Comparison of ENCODE assay signal across 9 cellular contexts in genomic region chr9:105656131-105656921, GRCh38. TPM values are rescaled to one million over a fixed set of nuclear protein-coding genes. Genes with fewer than 3 reads are reported as not detected.
DNase-seq lines count a peak whose midpoint lies in the region; ATAC-seq, FAIRE-seq and TF ChIP-seq lines count a peak whose summit lies in the region.
"Had no signal": no experiment of that assay in that cellular context is flagged by ENCODE, and none has a peak within 500 bp of the region (broad histone marks: within the 10 kb centered on the region; RNA-seq: fewer than 3 reads in every experiment).

No MANE protein-coding gene starts in this region.

- peak overlapping the region; percentile 84 for H3K4me2 ChIP-seq in SK-N-SH
- H3K4me2 ChIP-seq in endothelial cell of umbilical vein (ENCODE audit: insufficient read depth, low read length), result peak overlapping the region; percentile 41

- intact Hi-C loops in endothelial cell of umbilical vein (cut with micrococcal nuclease), result loop anchor here (1.0 kb wide), 1 partner anchor 62 kb away; no protein-coding TSS in a partner anchor

- dilution Hi-C loops in endothelial cell of umbilical vein (cut with MboI; ENCODE audit: extremely low pct_ligation_motif_present, low sequenced_read_pairs), result no loop called here

- H3K4me1 ChIP-seq in SK-N-SH (ENCODE audit: control insufficient read depth in 1 of 2, insufficient read depth in 2 of 2, low read depth in 1 of 2, low read length in 1 of 2) (peaks cover 0 to 8% of the 10 kb centered on the region in 2 experiments; a peak in 1 of 4 replicates), endothelial cell of umbilical vein (ENCODE audit: control insufficient read depth, extremely low read depth, insufficient read depth, low read length) (peaks cover 3% of the 10 kb centered on the region), muscle layer of colon (ENCODE audit: insufficient read depth, low read length) (no peaks in the 10 kb centered on the region)

- H3K4me3 ChIP-seq in AG09309 (ENCODE audit: control insufficient read depth, low read depth, low read length), result peak overlapping the region; percentile 45
- H3K4me3 ChIP-seq in SK-N-SH (ENCODE audit: low read depth in 2 of 2, low read length in 1 of 2), result peak overlapping the region; percentile 55 to 57
- peak overlapping the region in 2 of 3 experiments; percentile 12 to 44 for H3K4me3 ChIP-seq in endothelial cell of umbilical vein (replicated peaks in 1 of 3; ENCODE audit: insufficient read depth in 1 of 3, low read depth in 1 of 3, low read length in 3 of 3)
- peak overlapping the region; percentile 47 to 50 for H3K4me3 ChIP-seq in muscle layer of colon (ENCODE audit: low read depth in 1 of 2, low read length in 2 of 2)

- in situ Hi-C loops in GM13977 (cut with MboI; ENCODE audit: low pct_unique_long_range_greater_than_20kb, low sequenced_read_pairs, unreplicated experiment), result no loop called here

- H3K36me3 ChIP-seq in SK-N-SH (replicated peaks in 1 of 2; ENCODE audit: control insufficient read depth in 1 of 2, insufficient read depth in 2 of 2, low read length in 1 of 2) (no peaks in the 10 kb centered on the region), endothelial cell of umbilical vein (ENCODE audit: control insufficient read depth in 2 of 2, extremely low read depth in 1 of 2, insufficient read depth in 2 of 2, low read length in 2 of 2) (no peaks in the 10 kb centered on the region), muscle layer of colon (ENCODE audit: insufficient read depth, low read length) (no peaks in the 10 kb centered on the region)

- no peaks in the 10 kb centered on the region for H3K9me1 ChIP-seq in endothelial cell of umbilical vein (replicated peaks; ENCODE audit: control insufficient read depth, extremely low read depth, insufficient read depth, low read length)

- BruUV-seq in endothelial cell of umbilical vein (replicated peaks; lab: Mats Ljungman, UMichigan), result no TSS peak

- H2AFZ ChIP-seq in SK-N-SH (ENCODE audit: low read depth), result peak overlapping the region; percentile 85
- H2AFZ ChIP-seq in endothelial cell of umbilical vein (ENCODE audit: low read depth, low read length), result peak overlapping the region; percentile 12

- H3K9me2 ChIP-seq in SK-N-SH, result no peaks in the 10 kb centered on the region

- no peak; the same call in 1 of the 2 replicates for TF ChIP-seq RAD21 in SK-N-SH (IDR thresholded peaks at IDR 0.05; ENCODE audit: low read length)

- no peak for TF ChIP-seq EP300 in SK-N-SH (IDR thresholded peaks at IDR 0.05; ENCODE audit: borderline replicate concordance in 1 of 2, low read depth in 1 of 2, low read length in 1 of 2)

- TF ChIP-seq CTCF in AG09309 (IDR thresholded peaks at IDR 0.05; ENCODE audit: control insufficient read depth, insufficient read depth, low read depth, low read length, missing control alignments), result peak; percentile 10
- peak; percentile 63 for TF ChIP-seq CTCF in GM13977 (IDR thresholded peaks at IDR 0.05; ENCODE audit: extremely low read depth, insufficient read depth, missing control alignments)
- peak; percentile 34 for TF ChIP-seq CTCF in SK-N-SH (IDR thresholded peaks at IDR 0.05)
- TF ChIP-seq CTCF in endothelial cell of umbilical vein (IDR thresholded peaks at IDR 0.05; ENCODE audit: extremely low read depth in 1 of 2, insufficient read depth in 1 of 2, low read depth in 1 of 2, low read length in 2 of 2), result peak in 1 of 2 donors; percentile 16

- H3K27ac ChIP-seq in SK-N-SH (ENCODE audit: low read depth in 2 of 2, low read length in 1 of 2), result no peak overlapping the region
- H3K27ac ChIP-seq in endothelial cell of umbilical vein (ENCODE audit: insufficient read depth, low read depth, low read length), result no peak overlapping the region
- H3K27ac ChIP-seq in muscle layer of colon (ENCODE audit: low read depth, low read length), result no peak overlapping the region

- H3K79me2 ChIP-seq in SK-N-SH (ENCODE audit: insufficient read depth), result no peaks in the 10 kb centered on the region
- no peaks in the 10 kb centered on the region for H3K79me2 ChIP-seq in endothelial cell of umbilical vein (ENCODE audit: control insufficient read depth, insufficient read depth, low read length)

- ATAC-seq in HG03103 (IDR thresholded peaks at IDR 0.05; ENCODE audit: low read depth, unreplicated experiment), result peak; percentile 55
- no peak for ATAC-seq in GM18517 (IDR thresholded peaks at IDR 0.05; ENCODE audit: unreplicated experiment)
- ATAC-seq in HG03565 (IDR thresholded peaks at IDR 0.05; ENCODE audit: unreplicated experiment), result no peak

- WGBS in SK-N-SH (ENCODE audit: low lambda C conversion rate), result 22% methylated on average over 21 of the region's 75 CpGs

- H3K27me3 ChIP-seq in SK-N-SH (ENCODE audit: insufficient read depth), result no peaks in the 10 kb centered on the region
- H3K27me3 ChIP-seq in endothelial cell of umbilical vein (ENCODE audit: control insufficient read depth in 2 of 2, insufficient read depth in 2 of 2, low read length in 2 of 2), result peaks cover 15 to 27% of the 10 kb centered on the region in 2 experiments
- H3K27me3 ChIP-seq in muscle layer of colon (ENCODE audit: control insufficient read depth in 1 of 2, insufficient read depth in 2 of 2, low read length in 2 of 2), result peaks cover 10 to 19% of the 10 kb centered on the region in 2 donors

- DNase-seq in AG09309 (ENCODE audit: low read depth) (no peak), GM13977 (ENCODE audit: low spot score) (peak; percentile 67), SK-N-SH (peak; percentile 86), endothelial cell of umbilical vein (ENCODE audit: low read depth, low spot score) (no peak)

- no peak for TF ChIP-seq POLR2A in endothelial cell of umbilical vein (IDR thresholded peaks at IDR 0.05; ENCODE audit: low read depth, low read length)

- no peaks in the 10 kb centered on the region for H3F3A ChIP-seq in SK-N-SH (replicated peaks; ENCODE audit: insufficient read depth)

- no peaks in the 10 kb centered on the region for H4K20me1 ChIP-seq in SK-N-SH (ENCODE audit: insufficient read depth)
- no peaks in the 10 kb centered on the region for H4K20me1 ChIP-seq in endothelial cell of umbilical vein (replicated peaks; ENCODE audit: control insufficient read depth, extremely low read depth, insufficient read depth, low read length)

- H3K9ac ChIP-seq in SK-N-SH (no peak overlapping the region), endothelial cell of umbilical vein (replicated peaks; ENCODE audit: extremely low read depth, insufficient read depth, low read length) (no peak overlapping the region), muscle layer of colon (ENCODE audit: low read length) (no peak overlapping the region)

- FAIRE-seq in endothelial cell of umbilical vein (lab: Jason Lieb, UNC), result no peak

- CTCF ChIA-PET in SK-N-SH (lab: Yijun Ruan, JAX), result interaction anchor here (0.5 to 1.7 kb wide), 9 partner anchors 8 to 1584 kb away, joined by 3 to 4 read pairs (median 3); no protein-coding TSS in a partner anchor
- CTCF ChIA-PET in endothelial cell of umbilical vein (lab: Charles Lee), result interaction anchor here (0.7 to 2.1 kb wide), 7 partner anchors 8 to 64 kb away, joined by 3 to 12 read pairs (median 3); partner anchors contain the start of gene TMEM38B

- H3K9me3 ChIP-seq in SK-N-SH (no peaks in the 10 kb centered on the region), endothelial cell of umbilical vein (replicated peaks; ENCODE audit: control insufficient read depth, insufficient read depth, low read length) (no peaks in the 10 kb centered on the region), muscle layer of colon (ENCODE audit: low read length) (no peaks in the 10 kb centered on the region)

- POLR2A ChIA-PET in SK-N-SH (lab: Yijun Ruan, JAX) (no interaction called here), endothelial cell of umbilical vein (lab: Charles Lee) (no interaction called here)

TF ChIP-seq in SK-N-SH, 30 proteins besides CTCF, POLR2A, EP300 and RAD21:
- TF ChIP-seq FOXM1 (IDR thresholded peaks at IDR 0.05; ENCODE audit: low read depth) (no peak), MAX (IDR thresholded peaks at IDR 0.05; ENCODE audit: low read depth) (peak; percentile 33; the same call in 1 of the 2 replicates), FOSL2 (IDR thresholded peaks at IDR 0.05; ENCODE audit: borderline replicate concordance, low read depth) (no peak), FOXJ3 (CRISPR knock-in tag; IDR thresholded peaks at IDR 0.05) (no peak)

TF ChIP-seq in endothelial cell of umbilical vein, 7 proteins besides CTCF, POLR2A, EP300 and RAD21:
- TF ChIP-seq EZH2 (IDR thresholded peaks at IDR 0.05; ENCODE audit: borderline replicate concordance, low read depth, low read length, severe bottlenecking), result peak; percentile 48
- no peak for TF ChIP-seq FOS (IDR thresholded peaks at IDR 0.05; ENCODE audit: borderline replicate concordance, insufficient read depth, low read length)

RNA-seq across cellular contexts. Expression of gene TAL2, which starts 5.9 kb away (rescaled TPM):
- polyA plus RNA-seq in SK-N-SH (2012; rRNA removed) (0.15 and 0.47 TPM in 2 replicates), endothelial cell of umbilical vein (0.30 TPM in 1 of 2 replicates, not detected in the other)
- not detected in 2 replicates for polyA plus RNA-seq in SK-N-SH (2012; cell fraction: cytosol; rRNA removed)
- polyA plus RNA-seq in SK-N-SH (2012; cell fraction: nucleus; rRNA removed), result 0.27 and 0.71 TPM in 2 replicates
- not detected in 2 replicates for total RNA-seq in endothelial cell of umbilical vein
- 0.13 TPM in 1 of 2 replicates, not detected in the other for polyA plus RNA-seq in endothelial cell of umbilical vein (2011; cell fraction: cytosol; rRNA removed)
- polyA plus RNA-seq in endothelial cell of umbilical vein (2011; cell fraction: nucleus; rRNA removed), result 0.64 and 0.72 TPM in 2 replicates
- polyA plus RNA-seq in endothelial cell of umbilical vein (2012), result not detected in 2 replicates
- not detected in 2 replicates for polyA minus RNA-seq in endothelial cell of umbilical vein
- polyA minus RNA-seq in endothelial cell of umbilical vein (2011; cell fraction: cytosol; rRNA and poly(A)+ RNA removed), result not detected
- not detected in 2 replicates for polyA minus RNA-seq in endothelial cell of umbilical vein (2011; cell fraction: nucleus; rRNA and poly(A)+ RNA removed)
- total RNA-seq: HT1080 had no signal

RNA-seq across cellular contexts. Expression of gene TMEM38B, which starts 38.0 kb away (rescaled TPM):
- polyA plus RNA-seq in SK-N-SH (2012; rRNA removed) (6.8 and 10.5 TPM in 2 replicates), endothelial cell of umbilical vein (3.2 and 4.2 TPM in 2 replicates)
- polyA plus RNA-seq in SK-N-SH (2012; cell fraction: cytosol; rRNA removed), result 9.0 and 11.2 TPM in 2 replicates
- 1.2 and 3.0 TPM in 2 replicates for polyA plus RNA-seq in SK-N-SH (2012; cell fraction: nucleus; rRNA removed)
- 6.5 and 7.7 TPM in 2 replicates for total RNA-seq in endothelial cell of umbilical vein
- polyA plus RNA-seq in endothelial cell of umbilical vein (2011; cell fraction: cytosol; rRNA removed), result 4.6 and 5.2 TPM in 2 replicates
- polyA plus RNA-seq in endothelial cell of umbilical vein (2011; cell fraction: nucleus; rRNA removed), result 1.4 and 2.9 TPM in 2 replicates
- 3.1 and 5.2 TPM in 2 replicates for polyA plus RNA-seq in endothelial cell of umbilical vein (2012)
- polyA minus RNA-seq in endothelial cell of umbilical vein, result 5.1 and 7.8 TPM in 2 replicates
- 25.4 TPM for polyA minus RNA-seq in endothelial cell of umbilical vein (2011; cell fraction: cytosol; rRNA and poly(A)+ RNA removed)
- polyA minus RNA-seq in endothelial cell of umbilical vein (2011; cell fraction: nucleus; rRNA and poly(A)+ RNA removed), result 2.6 and 4.2 TPM in 2 replicates

Comparison
In these comparisons a context has a peak if more than half of its experiments do, and no peak if none do; other contexts are left out.
1. DNase-seq: peak in GM13977 (single experiment) and SK-N-SH (single experiment); none in AG09309 (single experiment) and endothelial cell of umbilical vein (single experiment).
2. Peak in every context shown above with its lines, with median percentiles within 50 percentile points of each other: H3K4me3 ChIP-seq.